Comparison of ENCODE assay signal across 29 cellular contexts in the genomic region with DNA sequence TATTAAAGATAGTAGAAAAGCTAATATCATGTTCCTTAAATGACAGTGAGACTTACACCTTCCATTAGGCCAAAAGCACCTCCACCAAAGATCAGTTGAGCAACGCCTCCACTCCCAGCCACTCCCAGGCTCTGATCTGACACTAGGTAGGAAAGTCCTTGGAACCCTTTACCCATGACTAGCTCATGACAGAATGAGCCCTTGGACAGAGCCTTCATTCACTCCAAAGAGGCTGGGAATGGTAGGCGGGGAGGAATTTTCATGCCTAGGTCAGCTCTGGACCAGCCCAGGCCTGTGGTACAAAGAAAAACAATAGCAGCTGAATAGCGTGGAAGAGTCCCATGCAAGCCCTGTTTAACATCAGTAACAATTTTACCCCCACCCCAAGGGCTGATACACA.
"Had no signal": no experiment of that assay in that cellular context is flagged by ENCODE, and none has a peak within 500 bp of the region (broad histone marks: within the 10 kb centered on the region; RNA-seq: fewer than 3 reads in every experiment).

No MANE protein-coding gene starts in this region.

- H3K27me3 Mint-ChIP-seq: activated CD4-positive, alpha-beta memory T cell treated with anti-CD3 and anti-CD28 coated beads for 36 hours; activated CD4-positive, alpha-beta T cell treated with anti-CD3 and anti-CD28 coated beads for 36 hours; activated CD4-positive, alpha-beta T cell treated with anti-CD3 and anti-CD28 coated beads, Interleukin-2, amount 10 ng/mL, durations not matched to agents 24 days and 14 days; activated CD8-positive, alpha-beta memory T cell treated with anti-CD3 and anti-CD28 coated beads, Interleukin-2, amount 10 ng/mL, durations not matched to agents 7 days and 5 days; activated naive CD8-positive, alpha-beta T cell treated with anti-CD3 and anti-CD28 coated beads for 36 hours; brain; central memory CD8-positive, alpha-beta T cell; dendritic cell treated with granulocyte-macrophage colony-stimulating factor and Interleukin-4, amounts not matched to agents 40 ng/mL and 50 ng/mL, for 4 days; T-cell had no signal

- H3K36me3 ChIP-seq: ascending aorta, breast epithelium had no signal

- H3K4me3 Mint-ChIP-seq: activated CD4-positive, alpha-beta memory T cell treated with anti-CD3 and anti-CD28 coated beads for 36 hours; activated CD4-positive, alpha-beta T cell treated with anti-CD3 and anti-CD28 coated beads for 36 hours; activated CD4-positive, alpha-beta T cell treated with anti-CD3 and anti-CD28 coated beads, Interleukin-2, amount 10 ng/mL, durations not matched to agents 24 days and 14 days; activated CD8-positive, alpha-beta memory T cell treated with anti-CD3 and anti-CD28 coated beads, Interleukin-2, amount 10 ng/mL, durations not matched to agents 7 days and 5 days; activated CD8-positive, alpha-beta T cell treated with anti-CD3 and anti-CD28 coated beads, Interleukin-2, amount 10 ng/mL, durations not matched to agents 7 days and 5 days; activated naive CD4-positive, alpha-beta T cell treated with anti-CD3 and anti-CD28 coated beads for 36 hours; activated naive CD4-positive, alpha-beta T cell treated with anti-CD3 and anti-CD28 coated beads, Interleukin-2, amount 50 U/mL, for 24 hours; activated naive CD8-positive, alpha-beta T cell treated with anti-CD3 and anti-CD28 coated beads for 36 hours; activated T-helper 1 cell treated with anti-CD3 and anti-CD28 coated beads, Interleukin-12 subunit alpha, Interleukin-12 subunit beta, Interleukin-2, Interleukin-4 antibody, amounts not matched to agents 30 ng/mL and 10 ng/mL and 1 ng/mL, durations not matched to agents 14 hours and 24 hours and 36 hours; central memory CD8-positive, alpha-beta T cell; dendritic cell treated with granulocyte-macrophage colony-stimulating factor and Interleukin-4, amounts not matched to agents 40 ng/mL and 50 ng/mL, for 4 days; T-cell; T-helper 1 cell treated with Interleukin-12 subunit alpha and Interleukin-12 subunit beta and Interleukin-4 antibody, amounts not matched to agents 30 μg/mL and 1 μg/mL, for 36 hours had no signal

- H3K4me3 ChIP-seq: ascending aorta, breast epithelium, coronary artery, dorsolateral prefrontal cortex had no signal

- H3K9me3 Mint-ChIP-seq: activated CD4-positive, alpha-beta memory T cell treated with anti-CD3 and anti-CD28 coated beads for 36 hours; activated naive CD4-positive, alpha-beta T cell treated with anti-CD3 and anti-CD28 coated beads for 36 hours; activated naive CD4-positive, alpha-beta T cell treated with anti-CD3 and anti-CD28 coated beads, Interleukin-2, amount 50 U/mL, for 24 hours; activated naive CD8-positive, alpha-beta T cell treated with anti-CD3 and anti-CD28 coated beads for 36 hours; activated T-helper 1 cell treated with anti-CD3 and anti-CD28 coated beads, Interleukin-12 subunit alpha, Interleukin-12 subunit beta, Interleukin-2, Interleukin-4 antibody, amounts not matched to agents 30 ng/mL and 10 ng/mL and 1 ng/mL, durations not matched to agents 14 hours and 24 hours and 36 hours; activated T-helper 2 cell treated with anti-CD3 and anti-CD28 coated beads, Interferon-gamma antibody, Interleukin-2, Interleukin-4, amounts not matched to agents 10 μg/mL and 5 μg/mL and 100 μg/mL, durations not matched to agents 14 hours and 24 hours and 36 hours; brain; central memory CD8-positive, alpha-beta T cell; dendritic cell treated with granulocyte-macrophage colony-stimulating factor and Interleukin-4, amounts not matched to agents 40 ng/mL and 50 ng/mL, for 4 days; T-helper 1 cell treated with Interleukin-12 subunit alpha and Interleukin-12 subunit beta and Interleukin-4 antibody, amounts not matched to agents 30 μg/mL and 1 μg/mL, for 36 hours had no signal

- DNase-seq: activated CD4-positive, alpha-beta memory T cell treated with anti-CD3 and anti-CD28 coated beads for 36 hours; activated CD4-positive, alpha-beta T cell treated with anti-CD3 and anti-CD28 coated beads for 36 hours; activated CD4-positive, alpha-beta T cell treated with anti-CD3 and anti-CD28 coated beads, Interleukin-2, amount 10 ng/mL, durations not matched to agents 24 days and 14 days; activated CD4-positive, CD25-positive, alpha-beta regulatory T cell; activated CD4-positive, CD25-positive, alpha-beta regulatory T cell treated with anti-CD3 and anti-CD28 coated beads, Interleukin-2, amount 50 U/mL, for 72 hours; activated CD8-positive, alpha-beta memory T cell treated with anti-CD3 and anti-CD28 coated beads, Interleukin-2, amount 10 ng/mL, durations not matched to agents 7 days and 5 days; activated CD8-positive, alpha-beta memory T cell treated with anti-CD3 and anti-CD28 coated beads, Interleukin-2, amount 50 U/mL, for 4 hours; activated CD8-positive, alpha-beta T cell treated with anti-CD3 and anti-CD28 coated beads, Interleukin-2, amount 10 ng/mL, durations not matched to agents 7 days and 5 days; activated effector memory CD4-positive, alpha-beta T cell treated with anti-CD3 and anti-CD28 coated beads, Interleukin-2, amount 50 U/mL, for 16 hours; activated naive CD4-positive, alpha-beta T cell treated with anti-CD3 and anti-CD28 coated beads for 36 hours; activated naive CD8-positive, alpha-beta T cell treated with anti-CD3 and anti-CD28 coated beads for 36 hours; activated T-cell treated with anti-CD3 and anti-CD28 coated beads, Interleukin-2, amount 50 U/mL, for 1 hour; activated T-cell treated with anti-CD3 and anti-CD28 coated beads, Interleukin-2, amount 50 U/mL, for 48 hours; dorsolateral prefrontal cortex; effector memory CD4-positive, alpha-beta T cell; foreskin fibroblast; SW 1271; T-cell had no signal

- H3K27me3 ChIP-seq: ascending aorta, breast epithelium, dorsolateral prefrontal cortex had no signal

- H3K27ac Mint-ChIP-seq: activated CD4-positive, alpha-beta memory T cell treated with anti-CD3 and anti-CD28 coated beads for 36 hours; activated CD4-positive, alpha-beta T cell treated with anti-CD3 and anti-CD28 coated beads for 36 hours; activated CD4-positive, alpha-beta T cell treated with anti-CD3 and anti-CD28 coated beads, Interleukin-2, amount 10 ng/mL, durations not matched to agents 24 days and 14 days; activated CD8-positive, alpha-beta memory T cell treated with anti-CD3 and anti-CD28 coated beads, Interleukin-2, amount 10 ng/mL, durations not matched to agents 7 days and 5 days; activated CD8-positive, alpha-beta T cell treated with anti-CD3 and anti-CD28 coated beads, Interleukin-2, amount 10 ng/mL, durations not matched to agents 7 days and 5 days; activated naive CD4-positive, alpha-beta T cell treated with anti-CD3 and anti-CD28 coated beads for 36 hours; activated naive CD4-positive, alpha-beta T cell treated with anti-CD3 and anti-CD28 coated beads, Interleukin-2, amount 50 U/mL, for 24 hours; activated naive CD8-positive, alpha-beta T cell treated with anti-CD3 and anti-CD28 coated beads for 36 hours; activated T-helper 1 cell treated with anti-CD3 and anti-CD28 coated beads, Interleukin-12 subunit alpha, Interleukin-12 subunit beta, Interleukin-2, Interleukin-4 antibody, amounts not matched to agents 30 ng/mL and 10 ng/mL and 1 ng/mL, durations not matched to agents 14 hours and 24 hours and 36 hours; activated T-helper 2 cell treated with anti-CD3 and anti-CD28 coated beads, Interferon-gamma antibody, Interleukin-2, Interleukin-4, amounts not matched to agents 10 μg/mL and 5 μg/mL and 100 μg/mL, durations not matched to agents 14 hours and 24 hours and 36 hours; dendritic cell treated with granulocyte-macrophage colony-stimulating factor and Interleukin-4, amounts not matched to agents 40 ng/mL and 50 ng/mL, for 4 days; T-cell; T-helper 1 cell treated with Interleukin-12 subunit alpha and Interleukin-12 subunit beta and Interleukin-4 antibody, amounts not matched to agents 30 μg/mL and 1 μg/mL, for 36 hours had no signal

- FAIRE-seq: frontal cortex had no signal

- H3K4me1 Mint-ChIP-seq: activated CD4-positive, alpha-beta T cell treated with anti-CD3 and anti-CD28 coated beads for 36 hours; activated CD4-positive, alpha-beta T cell treated with anti-CD3 and anti-CD28 coated beads, Interleukin-2, amount 10 ng/mL, durations not matched to agents 24 days and 14 days; activated CD8-positive, alpha-beta memory T cell treated with anti-CD3 and anti-CD28 coated beads, Interleukin-2, amount 10 ng/mL, durations not matched to agents 7 days and 5 days; activated naive CD4-positive, alpha-beta T cell treated with anti-CD3 and anti-CD28 coated beads, Interleukin-2, amount 50 U/mL, for 24 hours; activated naive CD8-positive, alpha-beta T cell treated with anti-CD3 and anti-CD28 coated beads for 36 hours; central memory CD8-positive, alpha-beta T cell; T-cell had no signal

- ATAC-seq: activated CD4-positive, alpha-beta T cell treated with anti-CD3 and anti-CD28 coated beads for 36 hours; activated CD8-positive, alpha-beta memory T cell treated with anti-CD3 and anti-CD28 coated beads, Interleukin-2, amount 10 ng/mL, durations not matched to agents 7 days and 5 days; activated CD8-positive, alpha-beta T cell treated with anti-CD3 and anti-CD28 coated beads, Interleukin-2, amount 10 ng/mL, durations not matched to agents 7 days and 5 days; T-cell had no signal

- H3K36me3 Mint-ChIP-seq: activated CD4-positive, alpha-beta memory T cell treated with anti-CD3 and anti-CD28 coated beads for 36 hours; activated CD8-positive, alpha-beta memory T cell treated with anti-CD3 and anti-CD28 coated beads, Interleukin-2, amount 10 ng/mL, durations not matched to agents 7 days and 5 days; activated naive CD4-positive, alpha-beta T cell treated with anti-CD3 and anti-CD28 coated beads, Interleukin-2, amount 50 U/mL, for 24 hours; activated naive CD8-positive, alpha-beta T cell treated with anti-CD3 and anti-CD28 coated beads for 36 hours; brain; T-cell had no signal
